ENCODE assay signal across 8 cellular contexts in genomic region chr3:167882057-167882667, GRCh38.
DNase-seq lines count a peak whose midpoint lies in the region; ATAC-seq and TF ChIP-seq lines count a peak whose summit lies in the region.

No MANE protein-coding gene starts in this region.

- H3K18ac ChIP-seq in neuronal stem cell (ENCODE audit: low read length) = no peak overlapping the region

- H3K4me3 ChIP-seq in HEK293 (ENCODE audit: low read depth, low read length) (no peak overlapping the region), epithelial cell of proximal tubule (ENCODE audit: low read depth, low read length) (no peak overlapping the region), neuronal stem cell (ENCODE audit: low read length in 2 of 2) (no peak overlapping the region)

- no peak overlapping the region for H3K4me2 ChIP-seq in neuronal stem cell (ENCODE audit: insufficient read depth, low read length, poor library complexity, severe bottlenecking)

- POLR2A ChIA-PET in HEK293 (lab: Yijun Ruan, JAX) = no interaction called here

- H3K9me3 Mint-ChIP-seq in activated naive CD8-positive, alpha-beta T cell treated with anti-CD3 and anti-CD28 coated beads, Interleukin-2, amount 50 U/mL, for 24 hours = no peaks in the 10 kb centered on the region
- no peaks in the 10 kb centered on the region for H3K9me3 Mint-ChIP-seq in activated naive CD8-positive, alpha-beta T cell treated with anti-CD3 and anti-CD28 coated beads for 36 hours

- H3K27ac ChIP-seq in HEK293 (ENCODE audit: extremely low read depth, low read depth, low read length) = no peak overlapping the region
- no peak overlapping the region for H3K27ac ChIP-seq in neuronal stem cell (replicated peaks; ENCODE audit: low read length)

- H3K4me1 Mint-ChIP-seq in activated naive CD8-positive, alpha-beta T cell treated with anti-CD3 and anti-CD28 coated beads, Interleukin-2, amount 50 U/mL, for 24 hours = peaks cover 4% of the 10 kb centered on the region
- H3K4me1 Mint-ChIP-seq in activated naive CD8-positive, alpha-beta T cell treated with anti-CD3 and anti-CD28 coated beads for 36 hours = peaks cover 3% of the 10 kb centered on the region

- H3K23ac ChIP-seq in neuronal stem cell (ENCODE audit: low read depth, low read length, poor library complexity) = no peak overlapping the region

- no peak for DNase-seq in activated naive CD8-positive, alpha-beta T cell treated with anti-CD3 and anti-CD28 coated beads, Interleukin-2, amount 50 U/mL, for 24 hours
- DNase-seq in activated naive CD8-positive, alpha-beta T cell treated with anti-CD3 and anti-CD28 coated beads for 36 hours = no peak
- DNase-seq in M059J (ENCODE audit: low read depth) (peak; percentile 55), RPMI8226 (peak; percentile 59), epithelial cell of proximal tubule (ENCODE audit: low read depth) (peak; percentile 18), neuronal stem cell (ENCODE audit: low spot score) (no peak), mucosa of gallbladder (ENCODE audit: low spot score) (no peak)

- H2AK5ac ChIP-seq in neuronal stem cell (ENCODE audit: low read depth, low read length) = no peak overlapping the region

- H3K9me3 ChIP-seq in HEK293 (ENCODE audit: control insufficient read depth, insufficient read depth, low read depth, low read length) (no peaks in the 10 kb centered on the region), neuronal stem cell (replicated peaks in 1 of 2; ENCODE audit: control insufficient read depth in 2 of 2, insufficient read depth in 1 of 2, low read depth in 1 of 2, low read length in 2 of 2) (no peaks in the 10 kb centered on the region)

- TF ChIP-seq CTCF in HEK293 (tag by site-specific recombination; IDR thresholded peaks at IDR 0.05) (no peak), epithelial cell of proximal tubule (conservative IDR thresholded peaks at IDR 0.05; ENCODE audit: low read depth, low read length) (peak; percentile 61)

- no peaks in the 10 kb centered on the region for H3K36me3 Mint-ChIP-seq in activated naive CD8-positive, alpha-beta T cell treated with anti-CD3 and anti-CD28 coated beads, Interleukin-2, amount 50 U/mL, for 24 hours (ENCODE audit: low read depth)
- H3K36me3 Mint-ChIP-seq in activated naive CD8-positive, alpha-beta T cell treated with anti-CD3 and anti-CD28 coated beads for 36 hours = no peaks in the 10 kb centered on the region

- CTCF ChIA-PET in HEK293 (lab: Yijun Ruan, JAX) = interaction anchor here (0.6 to 2.8 kb wide), 19 partner anchors 8 to 504 kb away, joined by 3 to 16 read pairs (median 4); partner anchors contain the start of genes SERPINI1 and ZBBX

- no peak overlapping the region for H4K91ac ChIP-seq in neuronal stem cell (ENCODE audit: low read depth, low read length, poor library complexity)

- no peak overlapping the region for H2BK15ac ChIP-seq in neuronal stem cell (ENCODE audit: low read length)

- H3K4me1 ChIP-seq in HEK293 (ENCODE audit: control insufficient read depth, insufficient read depth, low read length) (no peaks in the 10 kb centered on the region; the same call in 1 of the 2 replicates), neuronal stem cell (ENCODE audit: control insufficient read depth in 2 of 2, insufficient read depth in 1 of 2, low read depth in 1 of 2, low read length in 2 of 2) (peaks cover 0 to 1% of the 10 kb centered on the region in 2 donors)

- ATAC-seq in activated naive CD8-positive, alpha-beta T cell treated with anti-CD3 and anti-CD28 coated beads, Interleukin-2, amount 50 U/mL, for 24 hours = peak; percentile 49

- H2BK5ac ChIP-seq in neuronal stem cell (ENCODE audit: low read length) = no peak overlapping the region

- no peaks in the 10 kb centered on the region for H3K27me3 ChIP-seq in neuronal stem cell (ENCODE audit: control insufficient read depth in 3 of 3, insufficient read depth in 3 of 3, low read depth in 1 of 3, low read length in 3 of 3)

- peak overlapping the region; percentile 69 for H2AFZ ChIP-seq in neuronal stem cell (ENCODE audit: low read length)

- H3K27ac Mint-ChIP-seq in activated naive CD8-positive, alpha-beta T cell treated with anti-CD3 and anti-CD28 coated beads, Interleukin-2, amount 50 U/mL, for 24 hours = no peak overlapping the region
- no peak overlapping the region for H3K27ac Mint-ChIP-seq in activated naive CD8-positive, alpha-beta T cell treated with anti-CD3 and anti-CD28 coated beads for 36 hours

- no peak overlapping the region for H2BK12ac ChIP-seq in neuronal stem cell (ENCODE audit: low read length)

- no peaks in the 10 kb centered on the region for H3K36me3 ChIP-seq in HEK293 (ENCODE audit: control insufficient read depth in 2 of 2, insufficient read depth in 1 of 2, low read length in 2 of 2)
- no peaks in the 10 kb centered on the region for H3K36me3 ChIP-seq in neuronal stem cell (replicated peaks in 1 of 2; ENCODE audit: control insufficient read depth in 2 of 2, insufficient read depth in 2 of 2, low read length in 2 of 2)

- no CpG with 5 or more reads among the region's 1 CpG for WGBS in neuronal stem cell (ENCODE audit: extremely low coverage in 2 of 2, insufficient read length in 2 of 2, insufficient replicate concordance in 1 of 2), 2 donors

- H4K8ac ChIP-seq in neuronal stem cell (ENCODE audit: low read depth, low read length) = no peak overlapping the region

- no peak overlapping the region for H2BK120ac ChIP-seq in neuronal stem cell (ENCODE audit: low read depth, low read length)

- peaks cover 10% of the 10 kb centered on the region for H3K27me3 Mint-ChIP-seq in activated naive CD8-positive, alpha-beta T cell treated with anti-CD3 and anti-CD28 coated beads, Interleukin-2, amount 50 U/mL, for 24 hours
- peaks cover 17% of the 10 kb centered on the region for H3K27me3 Mint-ChIP-seq in activated naive CD8-positive, alpha-beta T cell treated with anti-CD3 and anti-CD28 coated beads for 36 hours

- no peak overlapping the region for H3K4me3 Mint-ChIP-seq in activated naive CD8-positive, alpha-beta T cell treated with anti-CD3 and anti-CD28 coated beads, Interleukin-2, amount 50 U/mL, for 24 hours
- no peak overlapping the region for H3K4me3 Mint-ChIP-seq in activated naive CD8-positive, alpha-beta T cell treated with anti-CD3 and anti-CD28 coated beads for 36 hours

- no peak overlapping the region for H3K4ac ChIP-seq in neuronal stem cell (ENCODE audit: low read length)

- no peak overlapping the region for H3K14ac ChIP-seq in neuronal stem cell (ENCODE audit: low read length)

- H3K79me1 ChIP-seq in neuronal stem cell (ENCODE audit: low read depth, low read length) = no peaks in the 10 kb centered on the region

- H3K9ac ChIP-seq in neuronal stem cell (ENCODE audit: low read depth, low read length, poor library complexity) = no peak overlapping the region

TF ChIP-seq in HEK293, 187 proteins besides CTCF, POLR2A, EP300 and RAD21:
- TF ChIP-seq ZNF292 (tag by site-specific recombination; IDR thresholded peaks at IDR 0.05; ENCODE audit: borderline replicate concordance, low read depth) (no peak), ZNF558 (tag by site-specific recombination; IDR thresholded peaks at IDR 0.05) (no peak), ZNF654 (tag by site-specific recombination; IDR thresholded peaks at IDR 0.05; ENCODE audit: low read depth) (peak; percentile 63), ZSCAN30 (tag by site-specific recombination; IDR thresholded peaks at IDR 0.05) (no peak), KLF9 (tag by site-specific recombination; IDR thresholded peaks at IDR 0.05; ENCODE audit: low read depth) (no peak), ZNF560 (tag by site-specific recombination; IDR thresholded peaks at IDR 0.05; ENCODE audit: borderline replicate concordance) (no peak), ZNF366 (tag by site-specific recombination; conservative IDR thresholded peaks at IDR 0.05) (peak; percentile 25; the same call in 1 of the 2 replicates), ZNF133 (tag by site-specific recombination; IDR thresholded peaks at IDR 0.05) (no peak), MEIS1 (CRISPR knock-in tag; IDR thresholded peaks at IDR 0.05; ENCODE audit: borderline replicate concordance) (no peak), ZBTB48 (tag by site-specific recombination; IDR thresholded peaks at IDR 0.05) (no peak), ZNF362 (tag by site-specific recombination; IDR thresholded peaks at IDR 0.05) (0 out of 2 replicates have a peak, but pooled peaks have one; percentile 24), PRDM6 (tag by site-specific recombination; IDR thresholded peaks at IDR 0.05) (peak; percentile 68), ZNF660 (tag by site-specific recombination; IDR thresholded peaks at IDR 0.05) (peak; percentile 88)
TF ChIP-seq in HEK293: peak in this region for 5.

Comparison
In these comparisons a context has a peak if more than half of its experiments do, and no peak if none do; other contexts are left out.
1. DNase-seq: peak in M059J (single experiment), RPMI8226 (single experiment) and epithelial cell of proximal tubule (single experiment); none in activated naive CD8-positive, alpha-beta T cell treated with anti-CD3 and anti-CD28 coated beads, Interleukin-2, amount 50 U/mL, for 24 hours (single experiment), activated naive CD8-positive, alpha-beta T cell treated with anti-CD3 and anti-CD28 coated beads for 36 hours (single experiment), neuronal stem cell (single experiment) and mucosa of gallbladder (single experiment).